In genomic region chr6:137950581-137950980, GRCh38 we compare ENCODE assay signal across 20 cellular contexts.
DNase-seq lines count a peak whose midpoint lies in the region; ATAC-seq lines count a peak whose summit lies in the region.
"Had no signal": no experiment of that assay in that cellular context is flagged by ENCODE, and none has a peak within 500 bp of the region (broad histone marks: within the 10 kb centered on the region; RNA-seq: fewer than 3 reads in every experiment).

No MANE protein-coding gene starts in this region.

- H3K36me3 Mint-ChIP-seq in CD8-positive, alpha-beta memory T cell = no peaks in the 10 kb centered on the region
- H3K36me3 Mint-ChIP-seq: CD8-positive, alpha-beta T cell had no signal

- H3K27ac Mint-ChIP-seq in CD8-positive, alpha-beta memory T cell = peak overlapping the region in 6 of 8 donors; percentile 46 to 91 (median 88)
- H3K27ac Mint-ChIP-seq: HFFc6 had no signal

- no peak for DNase-seq in CD8-positive, alpha-beta memory T cell
- DNase-seq in NCI-H146 (lab: John Stamatoyannopoulos, UW) = peak; percentile 43
- DNase-seq in left lobe of liver (ENCODE audit: low spot score) = no peak
- no peak for DNase-seq in NOMO-1 treated with dmso at 0.1 percent for 144 hours (lab: John Stamatoyannopoulos, UW; ENCODE audit: unreplicated experiment)
- DNase-seq in NCI-H345 treated with DMSO at 0.1 percent for 48 hours (lab: John Stamatoyannopoulos, UW; ENCODE audit: unreplicated experiment) = no peak
- DNase-seq in NCI-H1694 (lab: John Stamatoyannopoulos, UW) = no peak
- DNase-seq: activated CD8-positive, alpha-beta memory T cell treated with anti-CD3 and anti-CD28 coated beads, Interleukin-2, amount 50 U/mL, for 4 hours; brain microvascular endothelial cell; CD8-positive, alpha-beta T cell; dorsolateral prefrontal cortex; HFFc6; NCI-H1105 treated with DMSO at 0.1 percent for 48 hours; NCI-H510A; occipital lobe; sigmoid colon; stimulated activated CD4-positive, alpha-beta T cell treated with anti-CD3 and anti-CD28 coated beads, Interleukin-4, amount 100 ng/mL, for 24 hours had no signal

- no peak overlapping the region for H3K4me3 ChIP-seq in CD8-positive, alpha-beta memory T cell (ENCODE audit: low read length)
- H3K4me3 ChIP-seq: dorsolateral prefrontal cortex, hepatocyte, sigmoid colon had no signal

- no peaks in the 10 kb centered on the region for H3K27me3 ChIP-seq in CD8-positive, alpha-beta memory T cell (ENCODE audit: insufficient read depth, low read length, poor library complexity, severe bottlenecking)
- H3K27me3 ChIP-seq: brain microvascular endothelial cell, hepatocyte, sigmoid colon had no signal

- CTCF ChIA-PET in CD8-positive, alpha-beta memory T cell (lab: Charles Lee) = interaction anchor here (1.0 to 2.8 kb wide), 5 partner anchors 9 to 234 kb away, joined by 3 to 9 read pairs (median 6); partner anchors contain the start of gene TNFAIP3

- no peaks in the 10 kb centered on the region for H3K36me3 ChIP-seq in CD8-positive, alpha-beta memory T cell (ENCODE audit: insufficient read depth, low read length)
- H3K36me3 ChIP-seq: brain microvascular endothelial cell, sigmoid colon had no signal

- peaks cover 13% of the 10 kb centered on the region for H3K4me1 ChIP-seq in CD8-positive, alpha-beta memory T cell (ENCODE audit: insufficient read depth, low read length)
- H3K4me1 ChIP-seq: sigmoid colon had no signal

- no peaks in the 10 kb centered on the region for H3K9me3 Mint-ChIP-seq in CD8-positive, alpha-beta memory T cell
- H3K9me3 Mint-ChIP-seq: CD8-positive, alpha-beta T cell; HFFc6; T-helper 1 cell treated with Interleukin-12 subunit alpha and Interleukin-12 subunit beta and Interleukin-4 antibody, amounts not matched to agents 30 μg/mL and 1 μg/mL, for 36 hours had no signal

- POLR2A ChIA-PET in CD8-positive, alpha-beta memory T cell (lab: Charles Lee) = no interaction called here

- no peaks in the 10 kb centered on the region for H3K27me3 Mint-ChIP-seq in CD8-positive, alpha-beta memory T cell

- no peak overlapping the region for H3K27ac ChIP-seq in CD8-positive, alpha-beta memory T cell (ENCODE audit: low read depth, low read length)
- H3K27ac ChIP-seq: brain microvascular endothelial cell, dorsolateral prefrontal cortex, hepatocyte, sigmoid colon had no signal

- H3K4me3 Mint-ChIP-seq in CD8-positive, alpha-beta memory T cell = no peak overlapping the region
- H3K4me3 Mint-ChIP-seq: HFFc6 had no signal

- no peaks in the 10 kb centered on the region for H3K9me3 ChIP-seq in CD8-positive, alpha-beta memory T cell (ENCODE audit: low read length)
- H3K9me3 ChIP-seq: sigmoid colon had no signal

- peaks cover 16 to 23% (median 20%) of the 10 kb centered on the region in 3 donors for H3K4me1 Mint-ChIP-seq in CD8-positive, alpha-beta memory T cell

- peak; percentile 54 for ATAC-seq in GM19455 (IDR thresholded peaks at IDR 0.05; ENCODE audit: unreplicated experiment)
- peak; percentile 40 for ATAC-seq in HG02973 (IDR thresholded peaks at IDR 0.05; ENCODE audit: unreplicated experiment)
- ATAC-seq in left lobe of liver = no peak
